15 cellular contexts compared by ENCODE assay signal in the genomic region with DNA sequence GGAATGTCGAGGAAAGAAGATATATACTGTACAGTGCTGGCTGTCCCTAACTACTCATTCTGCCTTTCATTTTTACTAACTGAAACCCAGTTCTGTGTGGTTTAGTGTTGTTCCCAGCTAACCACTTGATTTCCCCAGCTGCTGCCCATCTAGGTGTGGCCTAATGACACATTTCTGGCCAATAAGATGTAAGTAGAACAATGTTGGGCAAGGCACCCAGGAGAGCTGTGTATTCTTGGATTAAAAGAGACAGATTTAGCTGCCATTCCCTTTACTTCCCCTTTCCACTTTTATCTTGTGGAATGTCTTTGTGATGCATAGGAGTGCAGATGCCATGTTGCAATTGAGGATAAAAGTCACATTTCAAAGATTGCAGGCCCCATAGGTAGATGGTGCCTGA.
A peak's percentile ranks its signal among the peaks of the same experiment; 100 is the strongest.
DNase-seq lines count a peak whose midpoint lies in the region; ATAC-seq lines count a peak whose summit lies in the region.
"Had no signal": no experiment of that assay in that cellular context is flagged by ENCODE, and none has a peak within 500 bp of the region (broad histone marks: within the 10 kb centered on the region; RNA-seq: fewer than 3 reads in every experiment).

No MANE protein-coding gene starts in this region.

- H3K27ac ChIP-seq in HUES6 (ENCODE audit: low read depth, low read length) (peak overlapping the region; percentile 76; the same call in 1 of the 2 replicates), iPS DF 6.9 (ENCODE audit: low read length) (no peak overlapping the region)
- H3K27ac ChIP-seq: stomach had no signal

- DNase-seq in iPS DF 6.9 (ENCODE audit: low read depth, low spot score) (peak; percentile 58), NCI-H82 treated with DMSO at 0.1 percent for 48 hours (lab: John Stamatoyannopoulos, UW; ENCODE audit: unreplicated experiment) (no peak), NCI-H446 treated with DMSO at 0.1 percent for 48 hours (lab: John Stamatoyannopoulos, UW) (no peak), putamen (ENCODE audit: low spot score) (no peak)
- no peak for DNase-seq in stimulated activated naive CD4-positive, alpha-beta T cell treated with Interleukin-2 at 50 U/mL for 16 hours (lab: John Stamatoyannopoulos, UW)
- DNase-seq: activated CD8-positive, alpha-beta memory T cell treated with anti-CD3 and anti-CD28 coated beads, Interleukin-2, amount 10 ng/mL, durations not matched to agents 7 days and 5 days; activated naive CD4-positive, alpha-beta T cell treated with anti-CD3 and anti-CD28 coated beads for 36 hours; IMR-90; NCI-H146; NCI-H748 treated with DMSO at 0.1 percent for 48 hours; stomach had no signal

- ATAC-seq in GM18909 (IDR thresholded peaks at IDR 0.05; ENCODE audit: poor library complexity, unreplicated experiment) (peak; percentile 70), HG02763 (IDR thresholded peaks at IDR 0.05; ENCODE audit: unreplicated experiment) (peak; percentile 58)
- ATAC-seq: activated CD8-positive, alpha-beta memory T cell treated with anti-CD3 and anti-CD28 coated beads, Interleukin-2, amount 10 ng/mL, durations not matched to agents 7 days and 5 days; left lobe of liver had no signal

- H3K4me1 ChIP-seq in HUES6 (ENCODE audit: control insufficient read depth, insufficient read depth, low read length) (peaks cover 27% of the 10 kb centered on the region), iPS DF 6.9 (ENCODE audit: control insufficient read depth, insufficient read depth, low read length) (0 out of 2 replicates have a peak, but pooled peaks cover 1% of the 10 kb centered on the region)
- H3K4me1 ChIP-seq: stomach had no signal

- H3K4me3 ChIP-seq in HUES6 (ENCODE audit: low read depth, low read length) (no peak overlapping the region), iPS DF 6.9 (ENCODE audit: low read length) (no peak overlapping the region)
- H3K4me3 ChIP-seq: stomach had no signal

- H3K9me3 ChIP-seq in HUES6 (ENCODE audit: control insufficient read depth, insufficient read depth, low read depth, low read length): no peaks in the 10 kb centered on the region
- H3K9me3 ChIP-seq in iPS DF 6.9 (ENCODE audit: control insufficient read depth, insufficient read depth, low read length): no peaks in the 10 kb centered on the region
- H3K9me3 ChIP-seq: stomach had no signal

- H3K36me3 ChIP-seq in HUES6 (ENCODE audit: control insufficient read depth, insufficient read depth, low read length): no peaks in the 10 kb centered on the region
- H3K36me3 ChIP-seq in iPS DF 6.9 (ENCODE audit: control insufficient read depth, insufficient read depth, low read length): no peaks in the 10 kb centered on the region
- H3K36me3 ChIP-seq: stomach had no signal

- H3K9ac ChIP-seq in HUES6 (ENCODE audit: low read length): no peak overlapping the region

- H3K27me3 ChIP-seq in HUES6 (ENCODE audit: control insufficient read depth, insufficient read depth, low read length) (no peaks in the 10 kb centered on the region), iPS DF 6.9 (ENCODE audit: control insufficient read depth, insufficient read depth, low read length) (no peaks in the 10 kb centered on the region)
- H3K27me3 ChIP-seq: stomach had no signal

- no CpG with 5 or more reads among the region's 1 CpG for WGBS in iPS DF 6.9 (ENCODE audit: insufficient coverage, insufficient read length)
